In the genomic region with DNA sequence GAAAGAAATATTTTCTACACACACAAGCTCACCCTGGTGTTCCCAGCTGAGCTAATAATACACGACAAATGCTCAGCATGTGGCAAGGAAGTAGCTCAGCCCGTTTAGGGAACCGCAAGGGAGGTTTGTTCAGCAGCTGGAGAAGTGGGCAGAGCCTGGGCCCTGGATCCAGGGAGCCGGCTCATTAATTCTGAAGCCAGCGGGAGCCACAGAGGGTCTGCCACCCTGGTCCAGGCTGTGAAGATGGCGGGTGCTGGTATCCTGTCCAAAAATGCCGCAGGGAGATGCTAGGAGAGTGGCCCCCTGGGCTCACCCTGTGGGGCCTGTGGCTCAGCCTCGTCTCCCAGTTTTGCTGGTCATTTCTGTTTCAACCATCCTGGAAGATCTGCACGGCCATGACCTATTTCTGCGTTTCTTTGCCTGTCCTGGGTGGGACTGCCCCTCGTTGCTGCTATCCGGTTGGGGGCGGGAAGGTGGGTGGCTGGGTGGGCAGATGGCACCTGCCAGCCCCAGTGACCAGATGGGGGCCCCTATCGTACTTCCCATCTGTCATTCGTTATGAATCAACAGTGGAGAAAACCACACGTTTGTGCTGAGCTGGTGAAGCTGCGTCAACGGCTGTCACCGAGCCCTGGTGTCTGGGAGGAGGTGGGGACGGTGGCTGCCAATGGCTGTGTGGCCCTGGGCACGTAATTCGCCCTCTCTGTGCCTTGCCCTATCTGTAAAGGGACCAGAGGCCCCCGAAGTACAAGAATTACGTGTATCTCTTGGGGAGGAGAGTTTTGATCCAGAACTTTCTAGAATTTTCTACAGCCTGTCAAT, we compare ENCODE assay signal across 8 cellular contexts. TPM values are rescaled to one million over a fixed set of nuclear protein-coding genes. Genes with fewer than 3 reads are reported as not detected.
DNase-seq lines count a peak whose midpoint lies in the region; ATAC-seq and TF ChIP-seq lines count a peak whose summit lies in the region.

No MANE protein-coding gene starts in this region.

- TF ChIP-seq CTCF in activated CD8-positive, alpha-beta T cell treated with anti-CD3 and anti-CD28 coated beads for 36 hours (IDR thresholded peaks at IDR 0.05): no peak
- TF ChIP-seq CTCF in epithelial cell of esophagus (IDR thresholded peaks at IDR 0.05; ENCODE audit: insufficient read depth, low read depth, low read length, missing control alignments): no peak

- CTCF ChIA-PET in activated CD8-positive, alpha-beta T cell treated with anti-CD3 and anti-CD28 coated beads for 36 hours (lab: Charles Lee): interaction anchor here (1.6 to 10.9 kb wide), 4 partner anchors 13 to 29 kb away, joined by 6 to 137 read pairs (median 18); no protein-coding TSS in a partner anchor

- H3K36me3 Mint-ChIP-seq in activated CD8-positive, alpha-beta T cell treated with anti-CD3 and anti-CD28 coated beads for 36 hours (ENCODE audit: low read depth): peaks cover 4% of the 10 kb centered on the region

- intact Hi-C loops in activated CD8-positive, alpha-beta T cell treated with anti-CD3 and anti-CD28 coated beads for 36 hours (cut with micrococcal nuclease): no loop called here
- intact Hi-C loops in sciatic nerve (cut with DNase I): no loop called here

- ATAC-seq in GM21825 (IDR thresholded peaks at IDR 0.05; ENCODE audit: unreplicated experiment) (peak; percentile 60), sciatic nerve (peak; percentile 81), GM18502 (IDR thresholded peaks at IDR 0.05; ENCODE audit: poor library complexity, unreplicated experiment) (no peak)
- ATAC-seq in activated CD8-positive, alpha-beta T cell treated with anti-CD3 and anti-CD28 coated beads for 36 hours: peak; percentile 98

- H3K4me3 ChIP-seq in epithelial cell of esophagus (ENCODE audit: low read length): no peak overlapping the region

- peaks cover 10% of the 10 kb centered on the region for H3K27me3 Mint-ChIP-seq in activated CD8-positive, alpha-beta T cell treated with anti-CD3 and anti-CD28 coated beads for 36 hours

- H3K9me3 Mint-ChIP-seq in activated CD8-positive, alpha-beta T cell treated with anti-CD3 and anti-CD28 coated beads for 36 hours: no peaks in the 10 kb centered on the region

- DNase-seq in COLO668 (lab: John Stamatoyannopoulos, UW; ENCODE audit: unreplicated experiment): peak; percentile 74
- peak; percentile 8 for DNase-seq in NCI-H226
- DNase-seq in activated CD8-positive, alpha-beta T cell treated with anti-CD3 and anti-CD28 coated beads for 36 hours: peak; percentile 96
- peak; percentile 31 for DNase-seq in epithelial cell of esophagus (ENCODE audit: low read depth)
- no peak for DNase-seq in sciatic nerve (ENCODE audit: low spot score)
- no peak for DNase-seq in amniotic stem cell (lab: John Stamatoyannopoulos, UW)

- H3K4me3 Mint-ChIP-seq in activated CD8-positive, alpha-beta T cell treated with anti-CD3 and anti-CD28 coated beads for 36 hours: peak overlapping the region; percentile 45

- POLR2A ChIA-PET in activated CD8-positive, alpha-beta T cell treated with anti-CD3 and anti-CD28 coated beads for 36 hours (lab: Charles Lee): interaction anchor here (0.5 to 1.2 kb wide), 4 partner anchors 30 to 1243 kb away, joined by 3 to 4 read pairs (median 3); no protein-coding TSS in a partner anchor

- H3K4me1 Mint-ChIP-seq in activated CD8-positive, alpha-beta T cell treated with anti-CD3 and anti-CD28 coated beads for 36 hours (ENCODE audit: low read depth): peaks cover 32% of the 10 kb centered on the region

- peak overlapping the region; percentile 88 for H3K27ac Mint-ChIP-seq in activated CD8-positive, alpha-beta T cell treated with anti-CD3 and anti-CD28 coated beads for 36 hours

RNA-seq across cellular contexts. Expression of gene GNA15, which starts 2.7 kb away (rescaled TPM):
- total RNA-seq in activated CD8-positive, alpha-beta T cell treated with anti-CD3 and anti-CD28 coated beads for 36 hours: 10 to 100 TPM; 44.1 to 45.5 TPM
- total RNA-seq in sciatic nerve: 9.5 TPM

RNA-seq across cellular contexts. Expression of gene GNA11, which starts 39.0 kb away (rescaled TPM):
- 1 to 10 TPM; 5.2 to 5.4 TPM for total RNA-seq in activated CD8-positive, alpha-beta T cell treated with anti-CD3 and anti-CD28 coated beads for 36 hours
- total RNA-seq in sciatic nerve: 74.0 TPM

RNA-seq across cellular contexts. Expression of gene S1PR4, which starts 45.4 kb away (rescaled TPM):
- total RNA-seq in activated CD8-positive, alpha-beta T cell treated with anti-CD3 and anti-CD28 coated beads for 36 hours: 10 to 100 TPM; 48.5 to 51.9 TPM
- 3.1 TPM for total RNA-seq in sciatic nerve

RNA-seq across cellular contexts. Expression of gene NCLN, which starts 52.5 kb away (rescaled TPM):
- total RNA-seq in activated CD8-positive, alpha-beta T cell treated with anti-CD3 and anti-CD28 coated beads for 36 hours: 10 to 100 TPM; 55.9 to 56.8 TPM
- 25.4 TPM for total RNA-seq in sciatic nerve

Comparison
In these comparisons a context has a peak if more than half of its experiments do, and no peak if none do; other contexts are left out.
1. DNase-seq: peak in COLO668 (single experiment), NCI-H226 (single experiment), activated CD8-positive, alpha-beta T cell treated with anti-CD3 and anti-CD28 coated beads for 36 hours (single experiment) and epithelial cell of esophagus (single experiment); none in sciatic nerve (single experiment) and amniotic stem cell (single experiment).
2. RNA of gene GNA11, which starts 39.0 kb away (total RNA-seq): 74.0 TPM in sciatic nerve (single experiment); 5.2 to 5.4 TPM in activated CD8-positive, alpha-beta T cell treated with anti-CD3 and anti-CD28 coated beads for 36 hours; every median in the first group is over 10 times any median in the second.
3. RNA of gene S1PR4, which starts 45.4 kb away (total RNA-seq): 48.5 to 51.9 TPM in activated CD8-positive, alpha-beta T cell treated with anti-CD3 and anti-CD28 coated beads for 36 hours; 3.1 TPM in sciatic nerve (single experiment); every median in the first group is over 10 times any median in the second.